In genomic region chr19:36378625-36379509, GRCh38 we compare ENCODE assay signal across 1 cellular context.
TF ChIP-seq lines count a peak whose summit lies in the region.

Gene ZFP14, minus strand, starts transcription at chr19:36379201. Its CDS starts 11,309 bp downstream, at chr19:36367892.

TF ChIP-seq in HEK293, 187 proteins besides CTCF, POLR2A, EP300 and RAD21 (continued from another document and continues in another):
- no peak; the same call in 1 of the 2 replicates for TF ChIP-seq REST (tag by site-specific recombination; IDR thresholded peaks at IDR 0.05)
- TF ChIP-seq SCRT1 (tag by site-specific recombination; IDR thresholded peaks at IDR 0.05; ENCODE audit: borderline replicate concordance) = peak; percentile 80
- TF ChIP-seq TSHZ1 (tag by site-specific recombination; IDR thresholded peaks at IDR 0.05; ENCODE audit: borderline replicate concordance) = no peak
- TF ChIP-seq ZNF701 (tag by site-specific recombination; IDR thresholded peaks at IDR 0.05) = no peak; the same call in 1 of the 2 replicates
- no peak for TF ChIP-seq ZNF223 (tag by site-specific recombination; IDR thresholded peaks at IDR 0.05)
- TF ChIP-seq ZNF426 (tag by site-specific recombination; IDR thresholded peaks at IDR 0.05) = no peak
- TF ChIP-seq ZNF654 (tag by site-specific recombination; IDR thresholded peaks at IDR 0.05; ENCODE audit: low read depth) = peak; percentile 50
- peak; percentile 89 for TF ChIP-seq ZFP37 (tag by site-specific recombination; IDR thresholded peaks at IDR 0.05)
- no peak for TF ChIP-seq ZNF202 (tag by site-specific recombination; IDR thresholded peaks at IDR 0.05; ENCODE audit: borderline replicate concordance)
- TF ChIP-seq HOXA7 (CRISPR knock-in tag; IDR thresholded peaks at IDR 0.05; ENCODE audit: borderline replicate concordance) = no peak
- peak; percentile 81 for TF ChIP-seq KLF16 (tag by site-specific recombination; IDR thresholded peaks at IDR 0.05)
- TF ChIP-seq ZEB2 (tag by site-specific recombination; IDR thresholded peaks at IDR 0.05) = peak; percentile 98
- TF ChIP-seq ZNF600 (tag by site-specific recombination; IDR thresholded peaks at IDR 0.05) = peak; percentile 96
- TF ChIP-seq KLF10 (tag by site-specific recombination; IDR thresholded peaks at IDR 0.05) = peak; percentile 95
- TF ChIP-seq ZSCAN18 (tag by site-specific recombination; IDR thresholded peaks at IDR 0.05) = 0 out of 2 replicates have a peak, but pooled peaks have one; percentile 50
- TF ChIP-seq GLIS1 (tag by site-specific recombination; IDR thresholded peaks at IDR 0.05) = peak; percentile 95
- TF ChIP-seq ZNF518A (tag by site-specific recombination; conservative IDR thresholded peaks at IDR 0.05; ENCODE audit: low read depth) = peak; percentile 63
- TF ChIP-seq ZNF280D (tag by site-specific recombination; IDR thresholded peaks at IDR 0.05) = peak; percentile 98
- TF ChIP-seq ZNF184 (tag by site-specific recombination; IDR thresholded peaks at IDR 0.05) = peak; percentile 30; the same call in 1 of the 2 replicates
- TF ChIP-seq ATF2 (tag by site-specific recombination; IDR thresholded peaks at IDR 0.05; ENCODE audit: low read depth) = no peak
- TF ChIP-seq ZSCAN4 (tag by site-specific recombination; IDR thresholded peaks at IDR 0.05) = peak; percentile 32; the same call in 1 of the 2 replicates
- TF ChIP-seq GFI1B (tag by site-specific recombination; IDR thresholded peaks at IDR 0.05) = 0 out of 2 replicates have a peak, but pooled peaks have one; percentile 13
- no peak for TF ChIP-seq ZBTB1 (tag by site-specific recombination; IDR thresholded peaks at IDR 0.05)
- TF ChIP-seq MZF1 (tag by site-specific recombination; IDR thresholded peaks at IDR 0.05; ENCODE audit: borderline replicate concordance) = peak; percentile 38; the same call in 1 of the 2 replicates
- 0 out of 2 replicates have a peak, but pooled peaks have one; percentile 35 for TF ChIP-seq ZNF239 (tag by site-specific recombination; IDR thresholded peaks at IDR 0.05)
- TF ChIP-seq ZNF10 (tag by site-specific recombination; IDR thresholded peaks at IDR 0.05) = peak; percentile 68; the same call in 1 of the 2 replicates
- no peak for TF ChIP-seq ZNF174 (tag by site-specific recombination; IDR thresholded peaks at IDR 0.05)
- peak; percentile 72; the same call in 1 of the 2 replicates for TF ChIP-seq ZNF843 (tag by site-specific recombination; IDR thresholded peaks at IDR 0.05)
- TF ChIP-seq ZNF433 (tag by site-specific recombination; IDR thresholded peaks at IDR 0.05; ENCODE audit: low read depth) = no peak
- no peak for TF ChIP-seq ZNF521 (tag by site-specific recombination; IDR thresholded peaks at IDR 0.05)
- TF ChIP-seq ZIC2 (tag by site-specific recombination; IDR thresholded peaks at IDR 0.05) = peak; percentile 92
- TF ChIP-seq PRDM4 (tag by site-specific recombination; IDR thresholded peaks at IDR 0.05) = peak; percentile 66; the same call in 1 of the 2 replicates
- TF ChIP-seq ZNF302 (tag by site-specific recombination; IDR thresholded peaks at IDR 0.05; ENCODE audit: low read depth) = peak; percentile 65; the same call in 1 of the 2 replicates
- peak; percentile 80 for TF ChIP-seq ZNF629 (tag by site-specific recombination; IDR thresholded peaks at IDR 0.05)
- no peak; the same call in 1 of the 2 replicates for TF ChIP-seq ZNF792 (tag by site-specific recombination; IDR thresholded peaks at IDR 0.05)
